11 cellular contexts compared by ENCODE assay signal in the genomic region with DNA sequence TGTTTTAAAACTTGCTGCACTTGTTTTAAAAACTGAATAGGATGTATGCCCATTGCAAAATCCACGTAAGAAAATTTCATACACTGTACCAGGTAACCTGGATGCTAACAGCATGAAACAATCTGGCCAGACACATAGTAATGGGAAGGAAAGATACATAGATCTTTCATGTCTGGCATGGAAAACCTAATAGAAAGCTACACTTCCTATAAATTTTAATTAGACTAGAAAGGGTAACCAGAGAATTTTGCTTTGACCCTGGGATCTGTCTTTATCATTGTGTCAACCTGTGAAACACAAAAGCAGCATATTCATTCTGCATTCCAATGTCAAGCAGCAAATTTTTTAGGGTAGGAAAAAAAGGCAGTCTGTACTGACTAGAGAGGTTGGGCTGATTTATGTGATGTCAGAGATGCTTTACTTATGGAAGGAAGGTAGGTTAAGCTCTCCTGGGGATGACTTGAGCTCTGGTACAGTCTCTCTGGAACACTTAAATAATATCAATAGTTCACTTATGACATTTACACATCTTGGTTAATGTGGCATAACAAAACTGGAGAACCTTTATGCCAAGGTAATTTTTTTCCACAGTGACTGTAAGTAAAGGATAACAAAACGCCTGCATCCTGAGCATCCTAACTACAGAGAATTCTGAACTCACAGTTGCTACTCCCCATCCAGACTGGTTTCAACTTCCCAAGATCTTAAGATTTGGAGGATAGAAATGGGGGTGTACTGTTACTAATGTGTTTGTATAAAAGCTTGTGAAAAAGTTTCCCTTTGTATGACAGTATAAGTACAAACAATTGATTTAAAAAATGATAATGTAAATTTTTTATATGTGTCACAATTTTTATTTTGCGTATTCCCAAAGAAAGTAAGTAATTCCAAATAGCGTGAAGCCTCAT. TPM values are rescaled to one million over a fixed set of nuclear protein-coding genes. Genes with fewer than 3 reads are reported as not detected.
DNase-seq lines count a peak whose midpoint lies in the region; ATAC-seq and TF ChIP-seq lines count a peak whose summit lies in the region.
"Had no signal": no experiment of that assay in that cellular context is flagged by ENCODE, and none has a peak within 500 bp of the region (broad histone marks: within the 10 kb centered on the region; RNA-seq: fewer than 3 reads in every experiment).

No MANE protein-coding gene starts in this region.

- no peak overlapping the region for H3K9ac ChIP-seq in PC-3 (ENCODE audit: low read length)
- no peak overlapping the region for H3K9ac ChIP-seq in neural cell (ENCODE audit: low read length)
- H3K9ac ChIP-seq: KMS-11 had no signal

- CTCF ChIA-PET in PC-3 (lab: Charles Lee): no interaction called here

- no peak for TF ChIP-seq POLR2A in esophagus squamous epithelium (IDR thresholded peaks at IDR 0.05)

- DNase-seq in Caki2 (ENCODE audit: low read depth): peak; percentile 38
- DNase-seq in PC-3: no peak
- DNase-seq in esophagus squamous epithelium (lab: John Stamatoyannopoulos, UW): no peak
- DNase-seq in NCI-H2196 treated with DMSO at 0.1 percent for 48 hours (lab: John Stamatoyannopoulos, UW; ENCODE audit: unreplicated experiment): no peak
- no peak for DNase-seq in left lobe of liver (ENCODE audit: low spot score)
- no peak for DNase-seq in GM19238 (ENCODE audit: insufficient read length, low spot score)
- DNase-seq in stimulated activated CD4-positive, alpha-beta T cell treated with anti-CD3 and anti-CD28 coated beads, Interleukin-4, amount 100 ng/mL, for 1 hour: no peak
- DNase-seq: activated CD4-positive, alpha-beta T cell treated with anti-CD3 and anti-CD28 coated beads for 36 hours; small intestine had no signal

- H3K9me2 ChIP-seq in PC-3 (replicated peaks; ENCODE audit: low read length) (no peaks in the 10 kb centered on the region), neural cell (ENCODE audit: insufficient read depth, low read length) (no peaks in the 10 kb centered on the region)

- H3K27ac ChIP-seq in PC-3 (ENCODE audit: low read length) (no peak overlapping the region), esophagus squamous epithelium (peak overlapping the region in 3 of 4 donors; percentile 16 to 40 (median 27)), neural cell (ENCODE audit: low read length) (no peak overlapping the region)
- H3K27ac ChIP-seq: KMS-11 had no signal

- intact Hi-C loops in PC-3 (cut with micrococcal nuclease): no loop called here
- intact Hi-C loops in esophagus squamous epithelium (cut with DNase I): no loop called here

- 65 to 69% methylated on average over 4 of the region's 4 CpGs for WGBS in esophagus squamous epithelium, 2 donors

- H3K4me1 ChIP-seq in PC-3 (ENCODE audit: insufficient read depth, low read length) (peaks cover 38% of the 10 kb centered on the region), esophagus squamous epithelium (peaks cover 4 to 23% (median 6%) of the 10 kb centered on the region in 3 donors)

- no peak for TF ChIP-seq EP300 in neural cell (conservative IDR thresholded peaks at IDR 0.05; ENCODE audit: poor library complexity, severe bottlenecking)

- H3K79me2 ChIP-seq in PC-3 (ENCODE audit: low read length) (peaks cover 52% of the 10 kb centered on the region), neural cell (replicated peaks; ENCODE audit: insufficient read depth, low read length) (peaks cover 5% of the 10 kb centered on the region)

- no peak for ATAC-seq in PC-3
- ATAC-seq in left lobe of liver: no peak
- ATAC-seq: activated CD4-positive, alpha-beta T cell treated with anti-CD3 and anti-CD28 coated beads for 36 hours had no signal

- POLR2A ChIA-PET in PC-3 (lab: Charles Lee; ENCODE audit: unreplicated experiment): no interaction called here

- H3K9me3 ChIP-seq in PC-3 (ENCODE audit: low read length): no peaks in the 10 kb centered on the region
- no peaks in the 10 kb centered on the region for H3K9me3 ChIP-seq in esophagus squamous epithelium
- H3K9me3 ChIP-seq in neural cell (ENCODE audit: low read length): no peaks in the 10 kb centered on the region

- TF ChIP-seq CTCF in PC-3 (conservative IDR thresholded peaks at IDR 0.05; ENCODE audit: low read depth, low read length) (no peak), esophagus squamous epithelium (IDR thresholded peaks at IDR 0.05) (no peak), neural cell (IDR thresholded peaks at IDR 0.05; ENCODE audit: poor library complexity, severe bottlenecking) (no peak)

- no peaks in the 10 kb centered on the region for H3K27me3 ChIP-seq in PC-3 (ENCODE audit: low read length)
- H3K27me3 ChIP-seq in esophagus squamous epithelium: no peaks in the 10 kb centered on the region
- H3K27me3 ChIP-seq in neural cell (ENCODE audit: insufficient read depth, low read depth, low read length): no peaks in the 10 kb centered on the region

- H4K20me1 ChIP-seq in PC-3 (ENCODE audit: low read length) (0 out of 2 replicates have a peak, but pooled peaks cover 8% of the 10 kb centered on the region), neural cell (ENCODE audit: insufficient read depth) (no peaks in the 10 kb centered on the region)

- H3K4me3 ChIP-seq in PC-3 (ENCODE audit: low read length): no peak overlapping the region
- H3K4me3 ChIP-seq in esophagus squamous epithelium: no peak overlapping the region
- H3K4me3 ChIP-seq in neural cell (ENCODE audit: low read length): peak overlapping the region; percentile 32

- H2AFZ ChIP-seq in PC-3 (ENCODE audit: low read length): no peak overlapping the region
- no peak overlapping the region for H2AFZ ChIP-seq in neural cell (ENCODE audit: low read depth, low read length)

- H3K4me2 ChIP-seq in PC-3 (ENCODE audit: low read length) (peak overlapping the region; percentile 39; the same call in 1 of the 2 replicates), neural cell (ENCODE audit: low read length) (peak overlapping the region; percentile 21)
- H3K4me2 ChIP-seq: KMS-11 had no signal

- no peak for TF ChIP-seq RAD21 in neural cell (conservative IDR thresholded peaks at IDR 0.05)

- H3K36me3 ChIP-seq in PC-3 (ENCODE audit: low read depth, low read length) (no peaks in the 10 kb centered on the region), esophagus squamous epithelium (no peaks in the 10 kb centered on the region), neural cell (ENCODE audit: insufficient read depth, low read length) (no peaks in the 10 kb centered on the region)

- H3F3A ChIP-seq in PC-3 (ENCODE audit: low read length, unreplicated experiment) (no peaks in the 10 kb centered on the region), neural cell (ENCODE audit: insufficient read depth, low read length, poor library complexity, severe bottlenecking) (no peaks in the 10 kb centered on the region)

- in situ Hi-C loops in Caki2 (cut with HindIII; ENCODE audit: low pct_unique_long_range_greater_than_20kb, low sequenced_read_pairs): no loop called here

- no TSS peak for BruUV-seq in PC-3 (replicated peaks; lab: Mats Ljungman, UMichigan)

TF ChIP-seq in neural cell, 6 proteins besides CTCF, POLR2A, EP300 and RAD21:
- TF ChIP-seq EZH2 (IDR thresholded peaks at IDR 0.05; ENCODE audit: borderline replicate concordance, insufficient read depth, low read length, poor library complexity, severe bottlenecking) (no peak), SMC3 (conservative IDR thresholded peaks at IDR 0.05; ENCODE audit: poor library complexity) (no peak), MXI1 (conservative IDR thresholded peaks at IDR 0.05; ENCODE audit: poor library complexity, severe bottlenecking) (no peak), POLR2AphosphoS5 (IDR thresholded peaks at IDR 0.05) (no peak), TAF1 (IDR thresholded peaks at IDR 0.05; ENCODE audit: low read depth) (no peak)
- TF ChIP-seq, protein P1, sequence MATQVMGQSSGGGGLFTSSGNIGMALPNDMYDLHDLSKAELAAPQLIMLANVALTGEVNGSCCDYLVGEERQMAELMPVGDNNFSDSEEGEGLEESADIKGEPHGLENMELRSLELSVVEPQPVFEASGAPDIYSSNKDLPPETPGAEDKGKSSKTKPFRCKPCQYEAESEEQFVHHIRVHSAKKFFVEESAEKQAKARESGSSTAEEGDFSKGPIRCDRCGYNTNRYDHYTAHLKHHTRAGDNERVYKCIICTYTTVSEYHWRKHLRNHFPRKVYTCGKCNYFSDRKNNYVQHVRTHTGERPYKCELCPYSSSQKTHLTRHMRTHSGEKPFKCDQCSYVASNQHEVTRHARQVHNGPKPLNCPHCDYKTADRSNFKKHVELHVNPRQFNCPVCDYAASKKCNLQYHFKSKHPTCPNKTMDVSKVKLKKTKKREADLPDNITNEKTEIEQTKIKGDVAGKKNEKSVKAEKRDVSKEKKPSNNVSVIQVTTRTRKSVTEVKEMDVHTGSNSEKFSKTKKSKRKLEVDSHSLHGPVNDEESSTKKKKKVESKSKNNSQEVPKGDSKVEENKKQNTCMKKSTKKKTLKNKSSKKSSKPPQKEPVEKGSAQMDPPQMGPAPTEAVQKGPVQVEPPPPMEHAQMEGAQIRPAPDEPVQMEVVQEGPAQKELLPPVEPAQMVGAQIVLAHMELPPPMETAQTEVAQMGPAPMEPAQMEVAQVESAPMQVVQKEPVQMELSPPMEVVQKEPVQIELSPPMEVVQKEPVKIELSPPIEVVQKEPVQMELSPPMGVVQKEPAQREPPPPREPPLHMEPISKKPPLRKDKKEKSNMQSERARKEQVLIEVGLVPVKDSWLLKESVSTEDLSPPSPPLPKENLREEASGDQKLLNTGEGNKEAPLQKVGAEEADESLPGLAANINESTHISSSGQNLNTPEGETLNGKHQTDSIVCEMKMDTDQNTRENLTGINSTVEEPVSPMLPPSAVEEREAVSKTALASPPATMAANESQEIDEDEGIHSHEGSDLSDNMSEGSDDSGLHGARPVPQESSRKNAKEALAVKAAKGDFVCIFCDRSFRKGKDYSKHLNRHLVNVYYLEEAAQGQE (IDR thresholded peaks at IDR 0.05; ENCODE audit: borderline replicate concordance): no peak

RNA-seq across cellular contexts. Expression of a gene that starts 44.7 kb away (rescaled TPM):
- 3.5 and 9.5 TPM in 2 replicates for total RNA-seq in Caki2 (2014; rRNA removed; shearing (Covaris generic); ENCODE audit: low replicate concordance)
- total RNA-seq in PC-3 (2014; rRNA removed) (21.8 and 25.4 TPM in 2 replicates), esophagus squamous epithelium (10 to 100 TPM in 3 of 4 donors, 1 to 10 TPM in 1; 9.9 to 30.9 (median 13.7) TPM), left lobe of liver (11.8 TPM)
- 24.3 and 28.1 TPM in 2 replicates for polyA plus RNA-seq in neural cell
- polyA minus RNA-seq in neural cell: 93.7 and 135 TPM in 2 replicates

RNA-seq across cellular contexts. Expression of a gene that starts 45.0 kb away (rescaled TPM):
- 21.9 and 30.2 TPM in 2 replicates for total RNA-seq in Caki2 (2014; rRNA removed; shearing (Covaris generic); ENCODE audit: low replicate concordance)
- total RNA-seq in PC-3 (2014; rRNA removed) (8.7 and 14.0 TPM in 2 replicates), esophagus squamous epithelium (10 to 100 TPM in 3 of 4 donors, 1 to 10 TPM in 1; 7.3 to 32.0 (median 19.6) TPM), left lobe of liver (13.8 TPM)
- 30.0 and 36.6 TPM in 2 replicates for polyA plus RNA-seq in neural cell
- polyA minus RNA-seq in neural cell: 67.7 and 76.2 TPM in 2 replicates

Comparison
In these comparisons a context has a peak if more than half of its experiments do, and no peak if none do; other contexts are left out.
1. H3K27ac ChIP-seq: peak in esophagus squamous epithelium (3 of 4); none in PC-3 (single experiment) and neural cell (single experiment).